16 cellular contexts compared by ENCODE assay signal in genomic region chr20:49043000-49043399, GRCh38. TPM values are rescaled to one million over a fixed set of nuclear protein-coding genes. Genes with fewer than 3 reads are reported as not detected.
DNase-seq lines count a peak whose midpoint lies in the region; ATAC-seq and TF ChIP-seq lines count a peak whose summit lies in the region.
"Had no signal": no experiment of that assay in that cellular context is flagged by ENCODE, and none has a peak within 500 bp of the region (broad histone marks: within the 10 kb centered on the region; RNA-seq: fewer than 3 reads in every experiment).

No MANE protein-coding gene starts in this region.

- no peaks in the 10 kb centered on the region for H3K9me3 Mint-ChIP-seq in natural killer cell
- H3K9me3 Mint-ChIP-seq in natural killer cell treated with Interleukin-12 subunit alpha and Interleukin-12 subunit beta and Interleukin-15 and Interleukin-18, amount 100 ng/mL, for 72 hours, result no peaks in the 10 kb centered on the region
- no peaks in the 10 kb centered on the region for H3K9me3 Mint-ChIP-seq in stimulated activated naive B cell treated with anti-CD40 and anti-IgM and Interleukin-4, amounts not matched to agents 10 μg/mL and 1 μg/mL and 100 μg/mL, for 72 hours
- H3K9me3 Mint-ChIP-seq in mesothelial cell of epicardium, result no peaks in the 10 kb centered on the region
- H3K9me3 Mint-ChIP-seq: CD8-positive, alpha-beta T cell; HFFc6 had no signal

- DNase-seq in natural killer cell (no peak), RWPE1 (ENCODE audit: low spot score) (peak; percentile 54), epithelial cell of prostate (ENCODE audit: low read depth, low spot score) (peak; percentile 29), mesothelial cell of epicardium (ENCODE audit: low spot score in 2 of 2, unreplicated experiment in 2 of 2) (no peak)
- no peak for DNase-seq in natural killer cell treated with Interleukin-12 subunit alpha and Interleukin-12 subunit beta and Interleukin-15 and Interleukin-18, amount 100 ng/mL, for 72 hours (ENCODE audit: low spot score)
- DNase-seq in stimulated activated naive B cell treated with anti-CD40 and anti-IgM and Interleukin-4, amounts not matched to agents 10 μg/mL and 1 μg/mL and 100 μg/mL, for 72 hours, result no peak
- DNase-seq: CD8-positive, alpha-beta T cell; GDM1; HFFc6; NCI-H1930; NCI-H510A; SHP77 had no signal

- POLR2A ChIA-PET in RWPE1 (lab: Yijun Ruan, JAX; ENCODE audit: low non-redundant PET), result interaction anchor here (0.7 kb wide), 1 partner anchor 10 kb away, joined by 3 read pairs; no protein-coding TSS in a partner anchor

- CTCF ChIA-PET in RWPE1 (lab: Yijun Ruan, JAX), result interaction anchor here (0.7 kb wide), 1 partner anchor 693 kb away, joined by 4 read pairs; no protein-coding TSS in a partner anchor

- H3K36me3 Mint-ChIP-seq in natural killer cell (no peaks in the 10 kb centered on the region), mesothelial cell of epicardium (peaks cover 2% of the 10 kb centered on the region)
- peaks cover 4% of the 10 kb centered on the region for H3K36me3 Mint-ChIP-seq in natural killer cell treated with Interleukin-12 subunit alpha and Interleukin-12 subunit beta and Interleukin-15 and Interleukin-18, amount 100 ng/mL, for 72 hours
- peaks cover 14 to 16% of the 10 kb centered on the region in 2 donors for H3K36me3 Mint-ChIP-seq in stimulated activated naive B cell treated with anti-CD40 and anti-IgM and Interleukin-4, amounts not matched to agents 10 μg/mL and 1 μg/mL and 100 μg/mL, for 72 hours

- no peak for TF ChIP-seq CTCF in natural killer cell (IDR thresholded peaks at IDR 0.05)
- no peak for TF ChIP-seq CTCF in RWPE1 (conservative IDR thresholded peaks at IDR 0.05; ENCODE audit: low read depth)
- no peak for TF ChIP-seq CTCF in mesothelial cell of epicardium (IDR thresholded peaks at IDR 0.05; ENCODE audit: unreplicated experiment)

- peak overlapping the region; percentile 38 for H3K27ac ChIP-seq in RWPE1
- H3K27ac ChIP-seq in epithelial cell of prostate, result no peak overlapping the region

- intact Hi-C loops in natural killer cell (cut with micrococcal nuclease), result no loop called here

- H3K27me3 Mint-ChIP-seq in natural killer cell (ENCODE audit: low read depth in 2 of 2) (no peaks in the 10 kb centered on the region), mesothelial cell of epicardium (ENCODE audit: low read depth) (no peaks in the 10 kb centered on the region)
- no peaks in the 10 kb centered on the region for H3K27me3 Mint-ChIP-seq in natural killer cell treated with Interleukin-12 subunit alpha and Interleukin-12 subunit beta and Interleukin-15 and Interleukin-18, amount 100 ng/mL, for 72 hours
- no peaks in the 10 kb centered on the region for H3K27me3 Mint-ChIP-seq in stimulated activated naive B cell treated with anti-CD40 and anti-IgM and Interleukin-4, amounts not matched to agents 10 μg/mL and 1 μg/mL and 100 μg/mL, for 72 hours

- H3K4me1 Mint-ChIP-seq in natural killer cell, result peaks cover 27 to 41% of the 10 kb centered on the region in 2 donors
- peaks cover 22 to 28% of the 10 kb centered on the region in 2 donors for H3K4me1 Mint-ChIP-seq in natural killer cell treated with Interleukin-12 subunit alpha and Interleukin-12 subunit beta and Interleukin-15 and Interleukin-18, amount 100 ng/mL, for 72 hours (ENCODE audit: low read depth in 2 of 2)
- H3K4me1 Mint-ChIP-seq in stimulated activated naive B cell treated with anti-CD40 and anti-IgM and Interleukin-4, amounts not matched to agents 10 μg/mL and 1 μg/mL and 100 μg/mL, for 72 hours, result peaks cover 15 to 28% of the 10 kb centered on the region in 2 donors
- peaks cover 16% of the 10 kb centered on the region for H3K4me1 Mint-ChIP-seq in mesothelial cell of epicardium

- peak overlapping the region; percentile 25 for H3K4me3 Mint-ChIP-seq in natural killer cell
- no peak overlapping the region for H3K4me3 Mint-ChIP-seq in natural killer cell treated with Interleukin-12 subunit alpha and Interleukin-12 subunit beta and Interleukin-15 and Interleukin-18, amount 100 ng/mL, for 72 hours
- no peak overlapping the region for H3K4me3 Mint-ChIP-seq in stimulated activated naive B cell treated with anti-CD40 and anti-IgM and Interleukin-4, amounts not matched to agents 10 μg/mL and 1 μg/mL and 100 μg/mL, for 72 hours
- H3K4me3 Mint-ChIP-seq in mesothelial cell of epicardium, result no peak overlapping the region
- H3K4me3 Mint-ChIP-seq: CD8-positive, alpha-beta T cell; HFFc6 had no signal

- no peak for ATAC-seq in natural killer cell
- no peak for ATAC-seq in natural killer cell treated with Interleukin-12 subunit alpha and Interleukin-12 subunit beta and Interleukin-15 and Interleukin-18, amount 100 ng/mL, for 72 hours
- no peak for ATAC-seq in GM18519 (IDR thresholded peaks at IDR 0.05; ENCODE audit: low FRiP score, unreplicated experiment)
- no peak for ATAC-seq in stimulated activated naive B cell treated with anti-CD40 and anti-IgM and Interleukin-4, amounts not matched to agents 10 μg/mL and 1 μg/mL and 100 μg/mL, for 72 hours (replicated peaks)
- no peak for ATAC-seq in HG02623 (IDR thresholded peaks at IDR 0.05; ENCODE audit: unreplicated experiment)
- ATAC-seq: CD8-positive, alpha-beta T cell; GM12878; SK-N-SH treated with all-trans-retinoic acid at 6 μM for 48 hours had no signal

- H3K27ac Mint-ChIP-seq in natural killer cell, result no peak overlapping the region
- no peak overlapping the region for H3K27ac Mint-ChIP-seq in natural killer cell treated with Interleukin-12 subunit alpha and Interleukin-12 subunit beta and Interleukin-15 and Interleukin-18, amount 100 ng/mL, for 72 hours
- H3K27ac Mint-ChIP-seq in stimulated activated naive B cell treated with anti-CD40 and anti-IgM and Interleukin-4, amounts not matched to agents 10 μg/mL and 1 μg/mL and 100 μg/mL, for 72 hours, result no peak overlapping the region
- no peak overlapping the region for H3K27ac Mint-ChIP-seq in mesothelial cell of epicardium
- H3K27ac Mint-ChIP-seq: CD8-positive, alpha-beta T cell; HFFc6 had no signal

RNA-seq across cellular contexts. Expression of gene CSE1L, which starts 3.1 kb away (rescaled TPM):
- 10 to 100 TPM; 24.6 to 29.5 (median 25.8) TPM for total RNA-seq in natural killer cell
- total RNA-seq in natural killer cell treated with Interleukin-12 subunit alpha and Interleukin-12 subunit beta and Interleukin-15 and Interleukin-18, amount 100 ng/mL, for 72 hours, result 100 to 1,000 TPM in 1 of 2 donors, 10 to 100 TPM in 1; 69.1 to 108 TPM
- total RNA-seq in mesothelial cell of epicardium, result 75.1 to 79.6 TPM (median 78.7 TPM) in 3 replicates

Comparison
In these comparisons a context has a peak if more than half of its experiments do, and no peak if none do; other contexts are left out.
1. DNase-seq: peak in RWPE1 (single experiment) and epithelial cell of prostate (single experiment); none in natural killer cell (single experiment), natural killer cell treated with Interleukin-12 subunit alpha and Interleukin-12 subunit beta and Interleukin-15 and Interleukin-18, amount 100 ng/mL, for 72 hours (single experiment), stimulated activated naive B cell treated with anti-CD40 and anti-IgM and Interleukin-4, amounts not matched to agents 10 μg/mL and 1 μg/mL and 100 μg/mL, for 72 hours (single experiment) and mesothelial cell of epicardium (0 of 2).